Comparison of ENCODE assay signal across 8 cellular contexts in genomic region chr12:95857799-95858198, GRCh38. TPM values are rescaled to one million over a fixed set of nuclear protein-coding genes. Genes with fewer than 3 reads are reported as not detected.
DNase-seq lines count a peak whose midpoint lies in the region; TF ChIP-seq lines count a peak whose summit lies in the region.

No MANE protein-coding gene starts in this region.

- peaks cover 0 to 29% (median 19%) of the 10 kb centered on the region in 11 experiments; a peak in 11 of 22 replicates for H4K20me1 ChIP-seq in BLaER1 treated with 17β-estradiol and CSF1 and Interleukin-3, amounts not matched to agents 10 nM and 100 nM

- H3K4me1 ChIP-seq in BLaER1 treated with 17β-estradiol and CSF1 and Interleukin-3, amounts not matched to agents 10 nM and 100 nM = peaks cover 10 to 21% (median 16%) of the 10 kb centered on the region in 10 experiments
- H3K4me1 ChIP-seq in endocrine pancreas (ENCODE audit: control insufficient read depth, insufficient read depth, low read length) (peaks cover 4% of the 10 kb centered on the region), neutrophil (ENCODE audit: control insufficient read depth in 1 of 2, insufficient read depth in 1 of 2, low read depth in 1 of 2, low read length in 1 of 2) (peaks cover 23 to 26% of the 10 kb centered on the region in 2 experiments)

- TF ChIP-seq CTCF in neutrophil (IDR thresholded peaks at IDR 0.05) (no peak), WERI-Rb-1 (IDR thresholded peaks at IDR 0.05; ENCODE audit: low read depth, low read length) (no peak)

- no peak overlapping the region for H3K9ac ChIP-seq in BLaER1 treated with 17β-estradiol and CSF1 and Interleukin-3, amounts not matched to agents 10 nM and 100 nM
- no peak overlapping the region for H3K9ac ChIP-seq in endocrine pancreas (ENCODE audit: control insufficient read depth, insufficient read depth, low read length)

- no peak overlapping the region for H3K27ac ChIP-seq in BLaER1 treated with 17β-estradiol and CSF1 and Interleukin-3, amounts not matched to agents 10 nM and 100 nM
- no peak overlapping the region for H3K27ac ChIP-seq in neutrophil
- no peak overlapping the region for H3K27ac ChIP-seq in caudate nucleus (ENCODE audit: low read depth, low read length)
- no peak overlapping the region for H3K27ac ChIP-seq in WERI-Rb-1

- H3K27me3 ChIP-seq in BLaER1 treated with 17β-estradiol and CSF1 and Interleukin-3, amounts not matched to agents 10 nM and 100 nM = peaks cover 0 to 15% (median 8%) of the 10 kb centered on the region in 11 experiments; a peak in 12 of 22 replicates
- no peaks in the 10 kb centered on the region for H3K27me3 ChIP-seq in endocrine pancreas (ENCODE audit: control insufficient read depth, insufficient read depth, low read length)
- peaks cover 54% of the 10 kb centered on the region for H3K27me3 ChIP-seq in neutrophil
- H3K27me3 ChIP-seq in WERI-Rb-1 (ENCODE audit: insufficient read depth, low read depth, severe bottlenecking) = no peaks in the 10 kb centered on the region

- peaks cover 0 to 24% (median 20%) of the 10 kb centered on the region in 11 experiments; a peak in 19 of 22 replicates for H3K9me3 ChIP-seq in BLaER1 treated with 17β-estradiol and CSF1 and Interleukin-3, amounts not matched to agents 10 nM and 100 nM (replicated peaks in 1 of 11)
- H3K9me3 ChIP-seq in endocrine pancreas (ENCODE audit: control insufficient read depth, low read length) (no peaks in the 10 kb centered on the region), neutrophil (no peaks in the 10 kb centered on the region), WERI-Rb-1 (ENCODE audit: severe bottlenecking) (no peaks in the 10 kb centered on the region)

- DNase-seq in M059J (ENCODE audit: low read depth) = peak; percentile 13
- DNase-seq in caudate nucleus (lab: John Stamatoyannopoulos, UW) = no peak
- no peak for DNase-seq in WERI-Rb-1
- DNase-seq in medulla oblongata (ENCODE audit: extremely low spot score) = no peak
- DNase-seq in NCI-H446 treated with DMSO at 0.1 percent for 48 hours (lab: John Stamatoyannopoulos, UW) = no peak

- peak overlapping the region; percentile 76 to 94 (median 90); a peak in 20 of 22 replicates for H3K4me2 ChIP-seq in BLaER1 treated with 17β-estradiol and CSF1 and Interleukin-3, amounts not matched to agents 10 nM and 100 nM

- peaks cover 19 to 28% (median 25%) of the 10 kb centered on the region in 11 experiments for H3K36me3 ChIP-seq in BLaER1 treated with 17β-estradiol and CSF1 and Interleukin-3, amounts not matched to agents 10 nM and 100 nM
- H3K36me3 ChIP-seq in endocrine pancreas (ENCODE audit: control insufficient read depth, insufficient read depth, low read length) (peaks cover 2% of the 10 kb centered on the region), neutrophil (peaks cover 6% of the 10 kb centered on the region), WERI-Rb-1 (peaks cover 28% of the 10 kb centered on the region)

- H3K4me3 ChIP-seq in BLaER1 treated with 17β-estradiol and CSF1 and Interleukin-3, amounts not matched to agents 10 nM and 100 nM = peak overlapping the region in 2 of 10 experiments; percentile 80 to 83; a peak in 2 of 20 replicates
- H3K4me3 ChIP-seq in endocrine pancreas (ENCODE audit: control insufficient read depth, insufficient read depth, low read length) = peak overlapping the region; percentile 82
- H3K4me3 ChIP-seq in neutrophil (ENCODE audit: low read depth in 1 of 2, low read length in 1 of 2) = peak overlapping the region; percentile 77 to 83
- no peak overlapping the region for H3K4me3 ChIP-seq in WERI-Rb-1 (ENCODE audit: low read depth, low read length)

RNA-seq across cellular contexts. Expression of gene SNRPF, which starts 1.0 kb away (rescaled TPM):
- 20.6 and 33.8 TPM in 2 replicates for total RNA-seq in M059J (2014; rRNA removed; shearing (Covaris generic))
